In genomic region chr16:78551487-78552085, GRCh38 we compare ENCODE assay signal across 1 cellular context.
TF ChIP-seq lines count a peak whose summit lies in the region.

No MANE protein-coding gene starts in this region.

TF ChIP-seq in GM23338, 12 proteins besides CTCF, POLR2A, EP300 and RAD21 (continued from another document):
- TF ChIP-seq REST (IDR thresholded peaks at IDR 0.05; ENCODE audit: unreplicated experiment) (no peak), NANOG (IDR thresholded peaks at IDR 0.05; ENCODE audit: borderline replicate concordance) (no peak), EZH2 (IDR thresholded peaks at IDR 0.05; ENCODE audit: low read depth, unreplicated experiment) (no peak), ETS1 (IDR thresholded peaks at IDR 0.05) (no peak), ZNF331 (CRISPR knock-in tag; IDR thresholded peaks at IDR 0.05; ENCODE audit: low read depth) (no peak), JUNB (IDR thresholded peaks at IDR 0.05; ENCODE audit: unreplicated experiment) (no peak), POLR2AphosphoS5 (IDR thresholded peaks at IDR 0.05; ENCODE audit: low read depth) (no peak), ZNF114 (CRISPR knock-in tag; IDR thresholded peaks at IDR 0.05) (no peak), STAT1 (IDR thresholded peaks at IDR 0.05; ENCODE audit: unreplicated experiment) (no peak)
